In the genomic region with DNA sequence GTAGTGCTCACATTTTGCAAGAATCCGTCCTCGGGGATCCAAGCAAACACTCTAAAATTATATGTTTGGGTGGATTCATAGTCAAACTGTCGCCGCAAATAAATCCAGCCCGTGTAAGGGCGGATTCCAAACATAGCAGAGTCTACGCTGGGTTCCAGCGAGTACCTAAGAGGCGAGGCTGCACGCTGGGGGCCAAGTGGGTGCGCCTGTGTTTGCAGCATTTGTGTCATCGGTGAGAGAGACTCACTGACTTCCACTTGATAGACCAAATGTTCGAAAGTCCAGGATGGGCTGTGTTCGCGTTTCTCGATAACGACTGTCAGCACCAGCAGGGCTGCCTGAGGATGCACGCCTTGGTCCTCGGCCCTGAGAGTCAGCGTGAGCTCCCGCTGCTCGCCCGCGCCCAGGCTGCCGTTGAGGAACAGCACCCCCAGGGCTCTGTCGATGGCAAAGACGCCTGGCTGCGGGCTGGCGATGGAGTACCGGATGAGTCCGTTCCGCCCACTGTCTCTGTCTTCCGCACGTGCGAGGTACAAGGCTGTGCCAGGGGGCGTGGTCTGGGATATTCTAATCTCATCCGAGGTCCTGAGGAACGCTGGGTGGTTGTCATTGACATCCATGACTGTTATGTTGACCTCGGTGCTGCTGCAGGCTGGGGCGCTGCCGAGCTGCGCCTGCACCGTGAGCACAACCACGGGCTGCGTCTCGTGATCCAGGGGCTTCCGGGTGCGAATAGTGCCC, we compare ENCODE assay signal across 8 cellular contexts.
DNase-seq lines count a peak whose midpoint lies in the region; ATAC-seq and TF ChIP-seq lines count a peak whose summit lies in the region.

No MANE protein-coding gene starts in this region.

- peak overlapping the region in 1 of 2 donors; percentile 29 for H3K4me3 ChIP-seq in right atrium auricular region
- H3K4me3 ChIP-seq in naive thymus-derived CD4-positive, alpha-beta T cell (ENCODE audit: low read length) = peak overlapping the region; percentile 39
- H3K4me3 ChIP-seq in stomach smooth muscle (ENCODE audit: low read length in 2 of 2) = peak overlapping the region; percentile 69 to 79

- DNase-seq in Right ventricle myocardium superior (peak; percentile 41), right atrium auricular region (ENCODE audit: low spot score) (no peak), NCI-H2196 treated with DMSO at 0.1 percent for 48 hours (lab: John Stamatoyannopoulos, UW; ENCODE audit: unreplicated experiment) (no peak)
- DNase-seq in activated CD4-positive, alpha-beta T cell treated with anti-CD3 and anti-CD28 coated beads for 4 hours = peak; percentile 29 to 34
- peak; percentile 25 to 68 (median 60) for DNase-seq in naive thymus-derived CD4-positive, alpha-beta T cell

- H3K4me1 ChIP-seq in right atrium auricular region = peaks cover 0 to 11% of the 10 kb centered on the region in 2 donors
- H3K4me1 ChIP-seq in naive thymus-derived CD4-positive, alpha-beta T cell (ENCODE audit: control insufficient read depth in 2 of 2, insufficient read depth in 2 of 2, low read length in 2 of 2) = no peaks in the 10 kb centered on the region
- H3K4me1 ChIP-seq in stomach smooth muscle (ENCODE audit: control insufficient read depth, insufficient read depth, low read length) = peaks cover 10% of the 10 kb centered on the region

- no peaks in the 10 kb centered on the region for H3K9me3 ChIP-seq in right atrium auricular region
- no peaks in the 10 kb centered on the region for H3K9me3 ChIP-seq in naive thymus-derived CD4-positive, alpha-beta T cell (ENCODE audit: control insufficient read depth in 2 of 3, low read length in 3 of 3)
- no peaks in the 10 kb centered on the region for H3K9me3 ChIP-seq in stomach smooth muscle (ENCODE audit: control insufficient read depth in 2 of 2, low read length in 2 of 2)

- H3K27ac ChIP-seq in right atrium auricular region = no peak overlapping the region
- no peak overlapping the region for H3K27ac ChIP-seq in naive thymus-derived CD4-positive, alpha-beta T cell (ENCODE audit: low read depth, low read length)
- H3K27ac ChIP-seq in stomach smooth muscle (ENCODE audit: low read length) = no peak overlapping the region

- peak overlapping the region in 1 of 2 donors; percentile 39 for H3K9ac ChIP-seq in stomach smooth muscle (ENCODE audit: low read length in 2 of 2)

- H3K9me3 Mint-ChIP-seq in dendritic cell treated with granulocyte-macrophage colony-stimulating factor and Interleukin-4, amounts not matched to agents 40 ng/mL and 50 ng/mL, for 4 days = no peaks in the 10 kb centered on the region
- no peaks in the 10 kb centered on the region for H3K9me3 Mint-ChIP-seq in naive thymus-derived CD4-positive, alpha-beta T cell

- no peak overlapping the region for H3K27ac Mint-ChIP-seq in dendritic cell treated with granulocyte-macrophage colony-stimulating factor and Interleukin-4, amounts not matched to agents 40 ng/mL and 50 ng/mL, for 4 days
- H3K27ac Mint-ChIP-seq in naive thymus-derived CD4-positive, alpha-beta T cell = peak overlapping the region in 7 of 9 donors; percentile 29 to 86 (median 83)

- H3K4me3 Mint-ChIP-seq in dendritic cell treated with granulocyte-macrophage colony-stimulating factor and Interleukin-4, amounts not matched to agents 40 ng/mL and 50 ng/mL, for 4 days = peak overlapping the region; percentile 51
- peak overlapping the region; percentile 80 to 92 (median 86) for H3K4me3 Mint-ChIP-seq in naive thymus-derived CD4-positive, alpha-beta T cell

- no peak for TF ChIP-seq CTCF in right atrium auricular region (IDR thresholded peaks at IDR 0.05)

- peak; percentile 52 for ATAC-seq in Right ventricle myocardium superior (ENCODE audit: poor library complexity)
- ATAC-seq in HG03469 (IDR thresholded peaks at IDR 0.05; ENCODE audit: unreplicated experiment) = peak; percentile 85
- peak; percentile 85 for ATAC-seq in naive thymus-derived CD4-positive, alpha-beta T cell

- CTCF ChIA-PET in naive thymus-derived CD4-positive, alpha-beta T cell (lab: Charles Lee) = interaction anchor here (0.7 kb wide), 1 partner anchor 1237 kb away, joined by 3 read pairs; no protein-coding TSS in a partner anchor

- H3K27me3 ChIP-seq in right atrium auricular region (no peaks in the 10 kb centered on the region), stomach smooth muscle (ENCODE audit: control insufficient read depth in 1 of 2, insufficient read depth in 2 of 2, low read length in 2 of 2) (peaks cover 0 to 9% of the 10 kb centered on the region in 2 donors)
- no peaks in the 10 kb centered on the region for H3K27me3 ChIP-seq in naive thymus-derived CD4-positive, alpha-beta T cell (ENCODE audit: control insufficient read depth in 2 of 2, insufficient read depth in 2 of 2, low read length in 2 of 2)

- peaks cover 10% of the 10 kb centered on the region for H3K4me1 Mint-ChIP-seq in dendritic cell treated with granulocyte-macrophage colony-stimulating factor and Interleukin-4, amounts not matched to agents 40 ng/mL and 50 ng/mL, for 4 days (ENCODE audit: low read depth)
- H3K4me1 Mint-ChIP-seq in naive thymus-derived CD4-positive, alpha-beta T cell = peaks cover 4 to 13% (median 12%) of the 10 kb centered on the region in 7 donors

- peaks cover 23% of the 10 kb centered on the region for H3K27me3 Mint-ChIP-seq in dendritic cell treated with granulocyte-macrophage colony-stimulating factor and Interleukin-4, amounts not matched to agents 40 ng/mL and 50 ng/mL, for 4 days
- peaks cover 14 to 53% (median 19%) of the 10 kb centered on the region in 5 donors for H3K27me3 Mint-ChIP-seq in naive thymus-derived CD4-positive, alpha-beta T cell

- H3K36me3 Mint-ChIP-seq in dendritic cell treated with granulocyte-macrophage colony-stimulating factor and Interleukin-4, amounts not matched to agents 40 ng/mL and 50 ng/mL, for 4 days (ENCODE audit: low read depth) = no peaks in the 10 kb centered on the region
- H3K36me3 Mint-ChIP-seq in naive thymus-derived CD4-positive, alpha-beta T cell = no peaks in the 10 kb centered on the region

- H3K36me3 ChIP-seq in right atrium auricular region (no peaks in the 10 kb centered on the region), stomach smooth muscle (ENCODE audit: control insufficient read depth in 2 of 2, insufficient read depth in 2 of 2, low read length in 2 of 2) (no peaks in the 10 kb centered on the region)
- no peaks in the 10 kb centered on the region for H3K36me3 ChIP-seq in naive thymus-derived CD4-positive, alpha-beta T cell (ENCODE audit: control insufficient read depth in 2 of 3, insufficient read depth in 3 of 3, low read length in 3 of 3)

- intact Hi-C loops in Right ventricle myocardium superior (cut with DNase I) = no loop called here
- intact Hi-C loops in dendritic cell treated with granulocyte-macrophage colony-stimulating factor and Interleukin-4, amounts not matched to agents 40 ng/mL and 50 ng/mL, for 4 days (cut with micrococcal nuclease) = no loop called here
- intact Hi-C loops in naive thymus-derived CD4-positive, alpha-beta T cell (cut with micrococcal nuclease) = loop anchor here (2.0 to 10.0 kb wide), 6 partner anchors 18 to 1042 kb away; a partner anchor contains a TSS

- POLR2A ChIA-PET in naive thymus-derived CD4-positive, alpha-beta T cell (lab: Charles Lee) = interaction anchor here (0.6 kb wide), 1 partner anchor 648 kb away, joined by 3 read pairs; a partner anchor contains a TSS

Comparison
In these comparisons a context has a peak if more than half of its experiments do, and no peak if none do; other contexts are left out.
1. DNase-seq: peak in Right ventricle myocardium superior (single experiment), activated CD4-positive, alpha-beta T cell treated with anti-CD3 and anti-CD28 coated beads for 4 hours (2 of 2) and naive thymus-derived CD4-positive, alpha-beta T cell (9 of 9); none in right atrium auricular region (single experiment) and NCI-H2196 treated with DMSO at 0.1 percent for 48 hours (single experiment).
2. intact Hi-C loops: an anchor here in naive thymus-derived CD4-positive, alpha-beta T cell (2.0 to 10.0 kb wide); none called in Right ventricle myocardium superior and dendritic cell treated with granulocyte-macrophage colony-stimulating factor and Interleukin-4, amounts not matched to agents 40 ng/mL and 50 ng/mL, for 4 days.
3. Peak in every context shown above with its lines, with median percentiles within 50 percentile points of each other: ATAC-seq.